In genomic region chr3:22117751-22118346, GRCh38 we compare ENCODE assay signal across 8 cellular contexts.
A peak's percentile ranks its signal among the peaks of the same experiment; 100 is the strongest.
DNase-seq lines count a peak whose midpoint lies in the region; ATAC-seq and TF ChIP-seq lines count a peak whose summit lies in the region.

No MANE protein-coding gene starts in this region.

- ATAC-seq in HG02623 (IDR thresholded peaks at IDR 0.05; ENCODE audit: unreplicated experiment) (no peak), GM21528 (IDR thresholded peaks at IDR 0.05; ENCODE audit: low FRiP score, unreplicated experiment) (no peak)

- H3K36me3 ChIP-seq in suprapubic skin, result no peaks in the 10 kb centered on the region

- peaks cover 4% of the 10 kb centered on the region for H3K9me3 Mint-ChIP-seq in type B pancreatic cell

- no peak overlapping the region for H3K27ac ChIP-seq in suprapubic skin

- TF ChIP-seq POLR2A in suprapubic skin (IDR thresholded peaks at IDR 0.05), result no peak

- H3K27me3 ChIP-seq in suprapubic skin, result no peaks in the 10 kb centered on the region

- no peaks in the 10 kb centered on the region for H3K9me3 ChIP-seq in suprapubic skin

- TF ChIP-seq CTCF in type B pancreatic cell (conservative IDR thresholded peaks at IDR 0.05) (peak; percentile 89), suprapubic skin (IDR thresholded peaks at IDR 0.05) (peak in 1 of 2 donors; percentile 37)

- WGBS in suprapubic skin, result 31% methylated on average over 5 of the region's 5 CpGs

- no peaks in the 10 kb centered on the region for H3K4me1 ChIP-seq in suprapubic skin

- no peak overlapping the region for H3K27ac Mint-ChIP-seq in type B pancreatic cell

- TF ChIP-seq EP300 in suprapubic skin (IDR thresholded peaks at IDR 0.05), result no peak

- H3K4me1 Mint-ChIP-seq in type B pancreatic cell (ENCODE audit: unreplicated experiment), result peaks cover 5% of the 10 kb centered on the region

- H3K4me3 ChIP-seq in suprapubic skin, result no peak overlapping the region

- DNase-seq in Ammon's horn (ENCODE audit: low spot score) (peak; percentile 43), HS-5 (ENCODE audit: low read depth) (peak; percentile 19), SKM-1 (lab: John Stamatoyannopoulos, UW; ENCODE audit: unreplicated experiment) (peak; percentile 13), glomerular endothelial cell (ENCODE audit: extremely low read depth, low read depth, low spot score) (peak; percentile 18), type B pancreatic cell (ENCODE audit: extremely low spot score, unreplicated experiment) (no peak), suprapubic skin (ENCODE audit: low spot score in 2 of 2) (no peak)

- H3K4me3 Mint-ChIP-seq in type B pancreatic cell, result no peak overlapping the region

- H3K27me3 Mint-ChIP-seq in type B pancreatic cell, result no peaks in the 10 kb centered on the region

- H3K36me3 Mint-ChIP-seq in type B pancreatic cell, result no peaks in the 10 kb centered on the region

Comparison
In these comparisons a context has a peak if more than half of its experiments do, and no peak if none do; other contexts are left out.
1. DNase-seq: peak in Ammon's horn (single experiment), HS-5 (single experiment), SKM-1 (single experiment) and glomerular endothelial cell (single experiment); none in type B pancreatic cell (single experiment) and suprapubic skin (0 of 2).